In the genomic region with DNA sequence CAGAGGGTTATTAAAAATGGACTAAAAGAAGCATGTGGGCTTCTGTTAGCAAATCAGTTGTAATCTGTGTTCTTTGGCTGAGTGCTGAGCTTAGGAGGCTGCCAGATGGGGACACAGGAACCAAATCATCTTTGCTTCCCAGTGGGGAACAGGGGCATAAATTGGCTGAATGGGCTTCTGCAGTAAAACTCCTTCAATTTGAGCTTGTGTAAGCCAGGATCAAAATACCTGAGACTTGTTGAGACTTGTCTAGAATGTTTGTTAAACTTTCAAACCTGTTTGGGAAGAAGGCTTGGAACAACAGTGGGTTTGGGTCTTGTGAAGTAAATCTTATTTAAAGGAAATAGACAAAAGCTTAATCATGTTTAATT, we compare ENCODE assay signal across 8 cellular contexts. TPM values are rescaled to one million over a fixed set of nuclear protein-coding genes. Genes with fewer than 3 reads are reported as not detected.
DNase-seq lines count a peak whose midpoint lies in the region; ATAC-seq and TF ChIP-seq lines count a peak whose summit lies in the region.

No MANE protein-coding gene starts in this region.

- no peaks in the 10 kb centered on the region for H3K27me3 Mint-ChIP-seq in activated CD8-positive, alpha-beta memory T cell treated with anti-CD3 and anti-CD28 coated beads, Interleukin-2, amount 10 ng/mL, durations not matched to agents 7 days and 5 days

- no peak for ATAC-seq in activated CD8-positive, alpha-beta memory T cell treated with anti-CD3 and anti-CD28 coated beads, Interleukin-2, amount 10 ng/mL, durations not matched to agents 7 days and 5 days

- DNase-seq in activated CD8-positive, alpha-beta memory T cell treated with anti-CD3 and anti-CD28 coated beads, Interleukin-2, amount 10 ng/mL, durations not matched to agents 7 days and 5 days: no peak
- DNase-seq in activated CD8-positive, alpha-beta memory T cell treated with anti-CD3 and anti-CD28 coated beads for 24 hours: no peak
- peak; percentile 78 for DNase-seq in RWPE1 (ENCODE audit: low spot score)
- DNase-seq in fibroblast of the aortic adventitia (ENCODE audit: low read depth): peak; percentile 75
- peak in 1 of 2 donors; percentile 24 for DNase-seq in thyroid gland
- no peak for DNase-seq in SKM-1 treated with dmso at 0.1 percent for 144 hours (lab: John Stamatoyannopoulos, UW; ENCODE audit: unreplicated experiment)
- DNase-seq in central memory CD4-positive, alpha-beta T cell: no peak
- no peak for DNase-seq in stimulated activated CD4-positive, alpha-beta T cell treated with anti-CD3 and anti-CD28 coated beads, Interleukin-4, amount 100 ng/mL, for 24 hours

- intact Hi-C loops in thyroid gland (cut with DNase I): loop anchor here (10.0 kb wide), 1 partner anchor 81 kb away; no protein-coding TSS in a partner anchor

- H3K27me3 ChIP-seq in thyroid gland: no peaks in the 10 kb centered on the region

- H3K4me3 Mint-ChIP-seq in activated CD8-positive, alpha-beta memory T cell treated with anti-CD3 and anti-CD28 coated beads, Interleukin-2, amount 10 ng/mL, durations not matched to agents 7 days and 5 days: no peak overlapping the region

- H3K27ac ChIP-seq in RWPE1 (peak overlapping the region; percentile 96), thyroid gland (peak overlapping the region; percentile 46 to 61 (median 56))

- H3K9me3 Mint-ChIP-seq in activated CD8-positive, alpha-beta memory T cell treated with anti-CD3 and anti-CD28 coated beads, Interleukin-2, amount 10 ng/mL, durations not matched to agents 7 days and 5 days (ENCODE audit: low read depth): no peaks in the 10 kb centered on the region

- TF ChIP-seq POLR2A in thyroid gland (IDR thresholded peaks at IDR 0.05): no peak

- H3K4me3 ChIP-seq in fibroblast of the aortic adventitia (ENCODE audit: low read depth, low read length): no peak overlapping the region
- no peak overlapping the region for H3K4me3 ChIP-seq in thyroid gland (replicated peaks in 1 of 3)

- TF ChIP-seq CTCF in RWPE1 (conservative IDR thresholded peaks at IDR 0.05; ENCODE audit: low read depth) (no peak), fibroblast of the aortic adventitia (IDR thresholded peaks at IDR 0.05; ENCODE audit: insufficient read depth, low read length) (no peak), thyroid gland (IDR thresholded peaks at IDR 0.05) (no peak)

- H3K36me3 Mint-ChIP-seq in activated CD8-positive, alpha-beta memory T cell treated with anti-CD3 and anti-CD28 coated beads, Interleukin-2, amount 10 ng/mL, durations not matched to agents 7 days and 5 days: peaks cover 15% of the 10 kb centered on the region

- POLR2A ChIA-PET in RWPE1 (lab: Yijun Ruan, JAX; ENCODE audit: low non-redundant PET): interaction anchor here (1.1 to 1.3 kb wide), 2 partner anchors 9 to 55 kb away, joined by 4 to 14 read pairs; no protein-coding TSS in a partner anchor

- no peaks in the 10 kb centered on the region for H3K36me3 ChIP-seq in thyroid gland

- no peaks in the 10 kb centered on the region for H3K9me3 ChIP-seq in thyroid gland

- H3K4me1 Mint-ChIP-seq in activated CD8-positive, alpha-beta memory T cell treated with anti-CD3 and anti-CD28 coated beads, Interleukin-2, amount 10 ng/mL, durations not matched to agents 7 days and 5 days: peaks cover 87% of the 10 kb centered on the region

- CTCF ChIA-PET in activated CD8-positive, alpha-beta memory T cell treated with anti-CD3 and anti-CD28 coated beads, Interleukin-2, amount 10 ng/mL, durations not matched to agents 7 days and 5 days (lab: Charles Lee): interaction anchor here (0.6 to 2.1 kb wide), 10 partner anchors 9 to 43 kb away, joined by 3 to 8 read pairs (median 4); no protein-coding TSS in a partner anchor
- CTCF ChIA-PET in RWPE1 (lab: Yijun Ruan, JAX): interaction anchor here (1.0 to 1.6 kb wide), 3 partner anchors 10 to 88 kb away, joined by 3 to 7 read pairs (median 5); no protein-coding TSS in a partner anchor

- peaks cover 15 to 35% of the 10 kb centered on the region in 2 donors for H3K4me1 ChIP-seq in thyroid gland

- peak overlapping the region; percentile 70 for H3K27ac Mint-ChIP-seq in activated CD8-positive, alpha-beta memory T cell treated with anti-CD3 and anti-CD28 coated beads, Interleukin-2, amount 10 ng/mL, durations not matched to agents 7 days and 5 days

RNA-seq across cellular contexts. Expression of gene TNFAIP8, which starts 32.2 kb away (rescaled TPM):
- 100 to 1,000 TPM; 106 to 109 TPM for total RNA-seq in activated CD8-positive, alpha-beta memory T cell treated with anti-CD3 and anti-CD28 coated beads, Interleukin-2, amount 10 ng/mL, durations not matched to agents 7 days and 5 days
- total RNA-seq in fibroblast of the aortic adventitia (ENCODE audit: low replicate concordance) (13.4 and 33.3 TPM in 2 replicates), thyroid gland (10 to 100 TPM; 15.7 to 36.8 (median 33.6) TPM)

Comparison
In these comparisons a context has a peak if more than half of its experiments do, and no peak if none do; other contexts are left out.
1. DNase-seq: peak in RWPE1 (single experiment) and fibroblast of the aortic adventitia (single experiment); none in activated CD8-positive, alpha-beta memory T cell treated with anti-CD3 and anti-CD28 coated beads, Interleukin-2, amount 10 ng/mL, durations not matched to agents 7 days and 5 days (single experiment), activated CD8-positive, alpha-beta memory T cell treated with anti-CD3 and anti-CD28 coated beads for 24 hours (single experiment), SKM-1 treated with dmso at 0.1 percent for 144 hours (single experiment), central memory CD4-positive, alpha-beta T cell (single experiment) and stimulated activated CD4-positive, alpha-beta T cell treated with anti-CD3 and anti-CD28 coated beads, Interleukin-4, amount 100 ng/mL, for 24 hours (single experiment).